18 cellular contexts compared by ENCODE assay signal in the genomic region with DNA sequence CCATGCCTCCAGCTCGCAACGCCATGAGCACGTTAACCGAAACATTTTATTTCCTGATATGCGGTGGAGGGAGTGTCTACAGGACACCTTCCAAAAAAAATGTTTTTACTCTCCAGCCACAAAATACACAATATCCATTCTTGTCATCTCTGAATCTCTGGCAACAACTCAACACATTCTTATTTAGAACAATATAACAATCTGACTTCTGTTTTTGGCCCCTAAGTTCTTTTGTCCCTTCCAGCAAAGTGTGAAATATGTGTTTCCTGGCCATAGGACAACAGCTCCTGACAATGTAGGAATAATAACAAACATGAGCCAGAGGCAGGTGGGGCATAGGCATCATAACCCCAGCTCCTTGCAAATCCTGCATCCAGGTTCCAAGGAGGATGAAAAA.
DNase-seq lines count a peak whose midpoint lies in the region; ATAC-seq and TF ChIP-seq lines count a peak whose summit lies in the region.
"Had no signal": no experiment of that assay in that cellular context is flagged by ENCODE, and none has a peak within 500 bp of the region (broad histone marks: within the 10 kb centered on the region; RNA-seq: fewer than 3 reads in every experiment).

No MANE protein-coding gene starts in this region.

- intact Hi-C loops in right cardiac atrium (cut with DNase I) = no loop called here

- H3K4me1 Mint-ChIP-seq in activated T-cell treated with anti-CD3 and anti-CD28 coated beads, Interleukin-2, amount 50 U/mL, for 4 hours (ENCODE audit: low read depth) = no peaks in the 10 kb centered on the region
- H3K4me1 Mint-ChIP-seq: CD4-positive, alpha-beta memory T cell had no signal

- H3K27ac ChIP-seq in right cardiac atrium (ENCODE audit: low read length) (no peak overlapping the region), right atrium auricular region (no peak overlapping the region)
- H3K27ac ChIP-seq: A549, C4-2B had no signal

- H3K36me3 Mint-ChIP-seq in activated T-cell treated with anti-CD3 and anti-CD28 coated beads, Interleukin-2, amount 50 U/mL, for 4 hours (ENCODE audit: insufficient read depth) = no peaks in the 10 kb centered on the region
- H3K36me3 Mint-ChIP-seq: CD4-positive, alpha-beta memory T cell had no signal

- H3K9me3 ChIP-seq in right cardiac atrium (ENCODE audit: control insufficient read depth, low read length) = no peaks in the 10 kb centered on the region
- no peaks in the 10 kb centered on the region for H3K9me3 ChIP-seq in right atrium auricular region
- H3K9me3 ChIP-seq: BE2C, HAP-1 had no signal

- peak; percentile 39 to 67 for ATAC-seq in right cardiac atrium
- ATAC-seq in GM21723 (IDR thresholded peaks at IDR 0.05; ENCODE audit: unreplicated experiment) = no peak
- ATAC-seq in activated T-cell treated with anti-CD3 and anti-CD28 coated beads, Interleukin-2, amount 50 U/mL, for 4 hours = no peak
- no peak for ATAC-seq in GM18873 (IDR thresholded peaks at IDR 0.05; ENCODE audit: low FRiP score, unreplicated experiment)
- ATAC-seq: A549 had no signal

- H3K27me3 Mint-ChIP-seq in activated T-cell treated with anti-CD3 and anti-CD28 coated beads, Interleukin-2, amount 50 U/mL, for 4 hours (ENCODE audit: low read depth) = no peaks in the 10 kb centered on the region
- H3K27me3 Mint-ChIP-seq: CD4-positive, alpha-beta memory T cell had no signal

- DNase-seq in right cardiac atrium (no peak), right atrium auricular region (ENCODE audit: low spot score) (no peak), dermis microvascular lymphatic vessel endothelial cell (ENCODE audit: low read depth in 2 of 2) (peak; percentile 87 to 93), islet precursor cell (peak; percentile 8)
- no peak for DNase-seq in activated T-cell treated with anti-CD3 and anti-CD28 coated beads, Interleukin-2, amount 50 U/mL, for 4 hours
- DNase-seq: BE2C; CD4-positive, alpha-beta memory T cell; COR-L47; DMS153; DMS79 treated with DMSO at 0.1 percent for 48 hours; EL; GOT3; IMR-90 had no signal

- TF ChIP-seq CTCF in right atrium auricular region (IDR thresholded peaks at IDR 0.05) = no peak

- no peaks in the 10 kb centered on the region for H3K36me3 ChIP-seq in right atrium auricular region
- H3K36me3 ChIP-seq: BE2C, HAP-1 had no signal

- H3K4me3 Mint-ChIP-seq in activated T-cell treated with anti-CD3 and anti-CD28 coated beads, Interleukin-2, amount 50 U/mL, for 4 hours = no peak overlapping the region
- H3K4me3 Mint-ChIP-seq: CD4-positive, alpha-beta memory T cell had no signal

- H3K27me3 ChIP-seq in right cardiac atrium (ENCODE audit: control insufficient read depth, insufficient read depth) = no peaks in the 10 kb centered on the region
- H3K27me3 ChIP-seq in right atrium auricular region = no peaks in the 10 kb centered on the region
- H3K27me3 ChIP-seq: BE2C had no signal

- H3K4me3 ChIP-seq in right cardiac atrium (ENCODE audit: low read length) (no peak overlapping the region), right atrium auricular region (no peak overlapping the region)
- H3K4me3 ChIP-seq: A549, HAP-1 had no signal

- H3K9me3 Mint-ChIP-seq in activated T-cell treated with anti-CD3 and anti-CD28 coated beads, Interleukin-2, amount 50 U/mL, for 4 hours = no peaks in the 10 kb centered on the region

- H3K4me1 ChIP-seq in right cardiac atrium (ENCODE audit: control insufficient read depth, insufficient read depth, low read length) = peaks cover 10% of the 10 kb centered on the region
- peaks cover 0 to 11% of the 10 kb centered on the region in 2 donors for H3K4me1 ChIP-seq in right atrium auricular region
- H3K4me1 ChIP-seq: A549, BE2C, HAP-1 had no signal

- WGBS in right cardiac atrium = 75% methylated on average over 5 of the region's 5 CpGs

Comparison
In these comparisons a context has a peak if more than half of its experiments do, and no peak if none do; other contexts are left out.
1. ATAC-seq: peak in right cardiac atrium (2 of 2); none in GM21723 (single experiment), activated T-cell treated with anti-CD3 and anti-CD28 coated beads, Interleukin-2, amount 50 U/mL, for 4 hours (0 of 2) and GM18873 (single experiment).
2. DNase-seq: peak in dermis microvascular lymphatic vessel endothelial cell (2 of 2) and islet precursor cell (single experiment); none in right cardiac atrium (0 of 3), right atrium auricular region (single experiment) and activated T-cell treated with anti-CD3 and anti-CD28 coated beads, Interleukin-2, amount 50 U/mL, for 4 hours (single experiment).